18 cellular contexts compared by ENCODE assay signal in the genomic region with DNA sequence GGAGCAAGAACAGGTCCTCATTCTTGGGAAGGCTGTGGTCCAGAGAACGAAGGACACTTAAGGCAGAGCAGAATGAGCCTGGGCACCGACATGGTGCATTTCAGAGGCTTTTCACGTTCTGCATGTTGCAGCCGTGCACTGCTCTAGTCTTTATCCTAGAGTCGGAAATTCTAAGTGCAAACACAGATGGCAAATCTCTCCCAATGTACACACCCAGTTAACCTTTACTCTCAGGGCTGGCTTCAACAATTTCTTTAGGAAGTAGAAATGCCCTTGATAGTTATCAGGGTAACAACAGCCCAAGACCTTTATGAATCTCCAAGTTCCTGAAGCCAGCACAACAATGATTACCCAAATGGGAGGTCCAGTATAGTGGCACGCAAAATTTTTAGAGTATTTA. TPM values are rescaled to one million over a fixed set of nuclear protein-coding genes. Genes with fewer than 3 reads are reported as not detected.
"Had no signal": no experiment of that assay in that cellular context is flagged by ENCODE, and none has a peak within 500 bp of the region (broad histone marks: within the 10 kb centered on the region; RNA-seq: fewer than 3 reads in every experiment).

No MANE protein-coding gene starts in this region.

- H3K27me3 ChIP-seq: right atrium auricular region, transverse colon had no signal

- DNase-seq: activated CD4-positive, alpha-beta T cell treated with anti-CD3 and anti-CD28 coated beads for 4 hours; activated CD8-positive, alpha-beta T cell treated with anti-CD3 and anti-CD28 coated beads for 36 hours; activated effector memory CD4-positive, alpha-beta T cell treated with Interleukin-2 at 50 U/mL for 16 hours; activated naive CD4-positive, alpha-beta T cell treated with anti-CD3 and anti-CD28 coated beads, Interleukin-2, amount 50 U/mL, for 16 hours; activated T-cell treated with anti-CD3 and anti-CD28 coated beads, Interleukin-2, amount 50 U/mL, for 4 hours; kidney; left ventricle myocardium inferior; nucleus accumbens; stimulated activated naive CD8-positive, alpha-beta T cell treated with anti-CD3 and anti-CD28 coated beads, Interleukin-15, Interleukin-2, amounts not matched to agents 100 U/mL and 50 U/mL, for 24 hours; transverse colon; WERI-Rb-1 had no signal

- H3K9me3 ChIP-seq: left ventricle myocardium inferior, right atrium auricular region, transverse colon had no signal

- H3K4me3 ChIP-seq: left ventricle myocardium inferior, right atrium auricular region, skin epidermis, transverse colon had no signal

- H3K36me3 ChIP-seq: left ventricle myocardium inferior, right atrium auricular region, transverse colon, WERI-Rb-1 had no signal

- H3K27ac ChIP-seq: left ventricle myocardium inferior, right atrium auricular region, transverse colon, WERI-Rb-1 had no signal

- H3K4me1 ChIP-seq: left ventricle myocardium inferior, right atrium auricular region had no signal

RNA-seq across cellular contexts. Expression of a gene that starts 39.1 kb away (rescaled TPM):
- total RNA-seq: activated CD8-positive, alpha-beta T cell treated with anti-CD3 and anti-CD28 coated beads for 36 hours; activated T-cell treated with anti-CD3 and anti-CD28 coated beads, Interleukin-2, amount 50 U/mL, for 4 hours; cardiac septum; kidney; left ventricle myocardium inferior; natural killer cell treated with Interleukin-12 subunit alpha and Interleukin-12 subunit beta and Interleukin-15 and Interleukin-18, amount 100 ng/mL, for 72 hours; posterior vena cava; right atrium auricular region; transverse colon had no signal
- polyA plus RNA-seq: adipose tissue, esophagus had no signal
